7 cellular contexts compared by ENCODE assay signal in the genomic region with DNA sequence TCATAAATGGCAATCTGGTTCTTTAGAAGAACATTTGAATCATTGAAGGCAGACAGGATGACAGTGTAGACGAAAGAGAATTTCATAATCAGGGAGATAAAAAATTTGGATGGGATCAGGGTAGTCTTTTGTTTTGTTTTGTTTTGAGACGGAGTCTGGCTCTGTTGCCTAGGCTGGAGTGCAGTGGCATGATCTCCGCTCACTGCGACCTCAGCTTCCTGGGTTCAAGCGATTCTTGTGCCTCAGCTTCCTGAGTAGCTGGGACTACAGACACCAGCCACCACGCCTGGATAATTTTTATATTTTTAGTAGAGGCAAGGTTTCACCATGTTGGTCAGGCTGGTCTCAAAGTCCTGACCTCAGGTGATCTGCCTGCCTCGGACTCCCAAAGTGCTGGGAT. TPM values are rescaled to one million over a fixed set of nuclear protein-coding genes. Genes with fewer than 3 reads are reported as not detected.
DNase-seq lines count a peak whose midpoint lies in the region; ATAC-seq and TF ChIP-seq lines count a peak whose summit lies in the region.
"Not testable (repeated sequence)": the region's sequence is repeated elsewhere in the genome, so short reads cannot be mapped to it uniquely, and the experiment has no call there.

No MANE protein-coding gene starts in this region.

- CTCF ChIA-PET in T-cell (lab: Charles Lee): interaction anchor here in 1 of 2 donors (0.6 kb wide), 1 partner anchor 33 kb away, joined by 4 read pairs; no protein-coding TSS in a partner anchor
- CTCF ChIA-PET in activated CD8-positive, alpha-beta T cell treated with anti-CD3 and anti-CD28 coated beads for 36 hours (lab: Charles Lee): not testable (repeated sequence)

- H3K9me3 ChIP-seq in DOHH2 (ENCODE audit: control insufficient read depth, insufficient read depth, low read length); skeletal muscle satellite cell (replicated peaks; ENCODE audit: low read length): not testable (repeated sequence)

- DNase-seq in T-cell (peak in 22 of 34 experiments; percentile 4 to 29 (median 18)), dermis blood vessel endothelial cell (peak; percentile 16)
- peak; percentile 23 for DNase-seq in activated CD8-positive, alpha-beta T cell treated with anti-CD3 and anti-CD28 coated beads for 36 hours
- not testable (repeated sequence) for DNase-seq in naive B cell

- H3K4me1 Mint-ChIP-seq in T-cell (peaks cover 49 to 57% (median 53%) of the 10 kb centered on the region in 3 donors), naive B cell (peaks cover 22 to 60% (median 50%) of the 10 kb centered on the region in 3 donors)
- H3K4me1 Mint-ChIP-seq in activated CD8-positive, alpha-beta T cell treated with anti-CD3 and anti-CD28 coated beads for 36 hours (ENCODE audit: low read depth): peaks cover 44% of the 10 kb centered on the region
- peaks cover 53% of the 10 kb centered on the region for H3K4me1 Mint-ChIP-seq in activated naive CD4-positive, alpha-beta T cell treated with anti-CD3 and anti-CD28 coated beads, Interleukin-2, amount 50 U/mL, for 24 hours

- H3K4me2 ChIP-seq in DOHH2 (ENCODE audit: low read length) (peak overlapping the region; percentile 23; the same call in 1 of the 2 replicates), skeletal muscle satellite cell (ENCODE audit: low read length) (peak overlapping the region; percentile 22)

- not testable (repeated sequence) for H4K20me1 ChIP-seq in DOHH2 (ENCODE audit: control insufficient read depth, insufficient read depth, low read depth, low read length)

- H3K4me3 ChIP-seq in DOHH2 (ENCODE audit: low read length); skeletal muscle satellite cell (ENCODE audit: low read length): not testable (repeated sequence)

- H3F3A ChIP-seq in DOHH2 (ENCODE audit: control insufficient read depth, insufficient read depth): not testable (repeated sequence)

- H3K9me2 ChIP-seq in DOHH2 (replicated peaks; ENCODE audit: control insufficient read depth, low read length): not testable (repeated sequence)

- H3K9ac ChIP-seq in skeletal muscle satellite cell (ENCODE audit: low read depth, low read length): not testable (repeated sequence)

- H3K27me3 ChIP-seq in DOHH2 (ENCODE audit: control insufficient read depth, low read length); skeletal muscle satellite cell (ENCODE audit: control insufficient read depth, insufficient read depth, low read length): not testable (repeated sequence)

- POLR2A ChIA-PET in T-cell (lab: Charles Lee): not testable (repeated sequence)
- POLR2A ChIA-PET in activated CD8-positive, alpha-beta T cell treated with anti-CD3 and anti-CD28 coated beads for 36 hours (lab: Charles Lee): interaction anchor here (0.9 to 16.0 kb wide), 3 partner anchors 9 to 39 kb away, joined by 3 to 151 read pairs (median 4); partner anchors contain the start of gene HSPA5

- H3K9me3 Mint-ChIP-seq in T-cell; activated CD8-positive, alpha-beta T cell treated with anti-CD3 and anti-CD28 coated beads for 36 hours; activated naive CD4-positive, alpha-beta T cell treated with anti-CD3 and anti-CD28 coated beads, Interleukin-2, amount 50 U/mL, for 24 hours: not testable (repeated sequence)
- peaks cover 0 to 13% (median 9%) of the 10 kb centered on the region in 7 donors for H3K9me3 Mint-ChIP-seq in naive B cell

- not testable (repeated sequence) for H3K27ac ChIP-seq in DOHH2 (ENCODE audit: low read depth, low read length)

- peak overlapping the region; percentile 68 to 77 for H3K27ac Mint-ChIP-seq in T-cell
- peak overlapping the region; percentile 74 for H3K27ac Mint-ChIP-seq in activated CD8-positive, alpha-beta T cell treated with anti-CD3 and anti-CD28 coated beads for 36 hours
- peak overlapping the region; percentile 57 for H3K27ac Mint-ChIP-seq in activated naive CD4-positive, alpha-beta T cell treated with anti-CD3 and anti-CD28 coated beads, Interleukin-2, amount 50 U/mL, for 24 hours
- peak overlapping the region; percentile 10 to 85 (median 76) for H3K27ac Mint-ChIP-seq in naive B cell

- H3K27me3 Mint-ChIP-seq in T-cell; activated CD8-positive, alpha-beta T cell treated with anti-CD3 and anti-CD28 coated beads for 36 hours; activated naive CD4-positive, alpha-beta T cell treated with anti-CD3 and anti-CD28 coated beads, Interleukin-2, amount 50 U/mL, for 24 hours; naive B cell: not testable (repeated sequence)

- intact Hi-C loops in activated CD8-positive, alpha-beta T cell treated with anti-CD3 and anti-CD28 coated beads for 36 hours (cut with micrococcal nuclease): not testable (repeated sequence)

- H3K4me1 ChIP-seq in DOHH2 (ENCODE audit: control insufficient read depth, low read length) (peaks cover 30% of the 10 kb centered on the region), skeletal muscle satellite cell (ENCODE audit: control insufficient read depth, insufficient read depth, low read length) (peaks cover 11% of the 10 kb centered on the region)

- peak in 1 of 4 experiments; percentile 34 for ATAC-seq in T-cell (replicated peaks in 1 of 4)
- ATAC-seq in activated CD8-positive, alpha-beta T cell treated with anti-CD3 and anti-CD28 coated beads for 36 hours; naive B cell (ENCODE audit: low read depth in 2 of 2): not testable (repeated sequence)

- H3K79me2 ChIP-seq in DOHH2 (ENCODE audit: control insufficient read depth, low read length): peaks cover 70% of the 10 kb centered on the region

- TF ChIP-seq CTCF in DOHH2 (IDR thresholded peaks at IDR 0.05; ENCODE audit: low read depth, low read length, poor library complexity, severe bottlenecking); activated CD8-positive, alpha-beta T cell treated with anti-CD3 and anti-CD28 coated beads for 36 hours (IDR thresholded peaks at IDR 0.05): not testable (repeated sequence)

- peaks cover 14% of the 10 kb centered on the region for H3K36me3 ChIP-seq in DOHH2 (ENCODE audit: control insufficient read depth, low read length)
- H3K36me3 ChIP-seq in skeletal muscle satellite cell (ENCODE audit: insufficient read depth, low read length): not testable (repeated sequence)

- peaks cover 24% of the 10 kb centered on the region for H3K36me3 Mint-ChIP-seq in T-cell
- H3K36me3 Mint-ChIP-seq in activated CD8-positive, alpha-beta T cell treated with anti-CD3 and anti-CD28 coated beads for 36 hours (ENCODE audit: low read depth): peaks cover 41% of the 10 kb centered on the region
- H3K36me3 Mint-ChIP-seq in activated naive CD4-positive, alpha-beta T cell treated with anti-CD3 and anti-CD28 coated beads, Interleukin-2, amount 50 U/mL, for 24 hours; naive B cell: not testable (repeated sequence)

- H3K4me3 Mint-ChIP-seq in T-cell (peak overlapping the region; percentile 67 to 96 (median 88)), naive B cell (peak overlapping the region in 7 of 8 donors; percentile 12 to 98 (median 69))
- H3K4me3 Mint-ChIP-seq in activated CD8-positive, alpha-beta T cell treated with anti-CD3 and anti-CD28 coated beads for 36 hours: peak overlapping the region; percentile 100
- peak overlapping the region; percentile 85 for H3K4me3 Mint-ChIP-seq in activated naive CD4-positive, alpha-beta T cell treated with anti-CD3 and anti-CD28 coated beads, Interleukin-2, amount 50 U/mL, for 24 hours

RNA-seq across cellular contexts. Expression of gene GAPVD1, which starts 2.4 kb away (rescaled TPM):
- 10 to 100 TPM; 54.6 to 71.2 (median 57.4) TPM for total RNA-seq in T-cell
- total RNA-seq in activated CD8-positive, alpha-beta T cell treated with anti-CD3 and anti-CD28 coated beads for 36 hours: 10 to 100 TPM; 49.7 to 49.8 TPM
- total RNA-seq in dermis blood vessel endothelial cell: 62.5 and 63.1 TPM in 2 replicates
- 10 to 100 TPM; 28.4 to 64.9 (median 39.0) TPM for polyA plus RNA-seq in naive B cell (ENCODE audit: low read depth in 6 of 6)
- 58.1 and 61.6 TPM in 2 replicates for total RNA-seq in skeletal muscle satellite cell (2012; rRNA removed)

RNA-seq across cellular contexts. Expression of gene HSPA5, which starts 22.9 kb away (rescaled TPM):
- total RNA-seq in T-cell (100 to 1,000 TPM; 105 to 196 (median 118) TPM), dermis blood vessel endothelial cell (127 and 380 TPM in 2 replicates)
- total RNA-seq in activated CD8-positive, alpha-beta T cell treated with anti-CD3 and anti-CD28 coated beads for 36 hours: 100 to 1,000 TPM; 161 to 163 TPM
- polyA plus RNA-seq in naive B cell (ENCODE audit: low read depth in 6 of 6): 100 to 1,000 TPM; 106 to 189 (median 126) TPM
- 223 and 241 TPM in 2 replicates for total RNA-seq in skeletal muscle satellite cell (2012; rRNA removed)
